ENCODE assay signal across 9 cellular contexts in the genomic region with DNA sequence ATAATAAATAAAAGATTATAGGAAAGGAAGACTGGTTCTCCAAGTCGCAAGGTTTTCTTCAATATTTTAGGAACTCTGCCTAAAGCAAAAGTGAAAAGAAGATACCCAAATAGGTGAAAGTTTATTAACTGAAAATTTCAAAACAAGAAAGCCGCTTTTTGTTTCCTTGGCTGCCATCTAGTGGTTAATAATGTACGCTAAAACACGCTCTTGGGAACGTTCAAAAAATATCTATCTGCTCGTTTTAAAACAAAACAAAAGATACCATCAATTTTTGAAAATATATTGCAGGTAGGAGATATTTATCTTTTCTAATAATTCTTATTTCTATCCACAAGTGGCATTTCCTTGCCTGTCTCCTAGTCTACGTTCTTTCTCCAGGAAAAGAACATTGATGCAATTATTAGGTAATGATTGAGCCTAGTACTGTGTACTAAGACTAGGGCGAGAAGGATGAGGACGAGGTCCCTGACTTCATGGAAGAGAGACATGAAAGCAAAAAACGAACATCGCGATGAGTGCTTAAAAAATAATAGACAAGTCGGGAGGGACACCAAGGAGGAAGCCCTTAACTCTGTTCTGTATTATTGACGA.
DNase-seq lines count a peak whose midpoint lies in the region; ATAC-seq, FAIRE-seq and TF ChIP-seq lines count a peak whose summit lies in the region.
"Had no signal": no experiment of that assay in that cellular context is flagged by ENCODE, and none has a peak within 500 bp of the region (broad histone marks: within the 10 kb centered on the region; RNA-seq: fewer than 3 reads in every experiment).

No MANE protein-coding gene starts in this region.

- no peaks in the 10 kb centered on the region for H3K9me3 Mint-ChIP-seq in osteocyte (ENCODE audit: unreplicated experiment)
- H3K9me3 Mint-ChIP-seq: stimulated activated naive CD8-positive, alpha-beta T cell treated with anti-CD3 and anti-CD28 coated beads, Interleukin-15, Interleukin-2, amounts not matched to agents 100 ng/mL and 50 ng/mL, for 24 hours had no signal

- no peak overlapping the region for H3K14ac ChIP-seq in H1 (ENCODE audit: insufficient read length)

- no peaks in the 10 kb centered on the region for H3K79me1 ChIP-seq in H1 (ENCODE audit: low read depth, low read length)

- in situ Hi-C loops in GM13976 (cut with MboI; ENCODE audit: low sequenced_read_pairs, unreplicated experiment) = loop anchor here (10.0 to 25.0 kb wide), 2 partner anchors 181 to 431 kb away; no protein-coding TSS in a partner anchor

- no peak overlapping the region for H3K9ac ChIP-seq in H1 (replicated peaks in 1 of 4; ENCODE audit: extremely low read depth in 1 of 4, low read depth in 3 of 4, low read length in 3 of 4)

- 48% methylated on average over 14 of the region's 14 CpGs; no CpG with 5 or more reads in 1 of the 2 experiments for WGBS in H1 (ENCODE audit: extremely low coverage in 1 of 2, insufficient coverage in 1 of 2, insufficient read length in 1 of 2, insufficient replicate concordance in 2 of 2, low coverage in 1 of 2, low lambda C conversion rate in 2 of 2, missing lambda C conversion rate in 1 of 2), 2 experiments

- no peaks in the 10 kb centered on the region; a peak in 1 of 8 replicates for H3K36me3 ChIP-seq in H1 (ENCODE audit: control insufficient read depth in 2 of 4, insufficient read depth in 4 of 4, low read length in 3 of 4)

- no peak overlapping the region for H3K4me3 ChIP-seq in AG04449 (ENCODE audit: low read depth, low read length)
- H3K4me3 ChIP-seq in H1 (ENCODE audit: extremely low read depth in 1 of 4, insufficient read depth in 2 of 4, low read depth in 3 of 4, low read length in 4 of 4) = no peak overlapping the region

- no peak for TF ChIP-seq POLR2A in H1 (IDR thresholded peaks at IDR 0.05; ENCODE audit: control extremely low read depth in 1 of 2, low read depth in 2 of 2, low read length in 2 of 2)

- TF ChIP-seq CTCF in AG04449 (IDR thresholded peaks at IDR 0.05; ENCODE audit: insufficient read depth, low read length, missing control alignments) = peak; percentile 33
- TF ChIP-seq CTCF in GM13976 (IDR thresholded peaks at IDR 0.05; ENCODE audit: borderline replicate concordance, control extremely low read depth, extremely low read depth, insufficient read depth, missing control alignments) = peak; percentile 32
- peak in 2 of 3 experiments; percentile 32 to 47; a peak in 2 of 4 replicates for TF ChIP-seq CTCF in H1 (IDR thresholded peaks at IDR 0.05; ENCODE audit: control extremely low read depth in 1 of 3, insufficient read depth in 1 of 3, low read depth in 1 of 3, low read length in 3 of 3)
- peak; percentile 86 for TF ChIP-seq CTCF in osteocyte (IDR thresholded peaks at IDR 0.05)

- H2AK5ac ChIP-seq in H1 (ENCODE audit: low read depth, low read length) = no peak overlapping the region

- H4K8ac ChIP-seq in H1 (ENCODE audit: extremely low read depth, insufficient read depth, low read length) = no peak overlapping the region

- H3K27me3 Mint-ChIP-seq in osteocyte (ENCODE audit: unreplicated experiment) = no peaks in the 10 kb centered on the region

- no peaks in the 10 kb centered on the region for H3K9me3 ChIP-seq in H1 (ENCODE audit: insufficient read depth in 2 of 2, low read depth in 1 of 2, low read length in 1 of 2)

- H2BK15ac ChIP-seq in H1 (ENCODE audit: low read length) = no peak overlapping the region

- no peaks in the 10 kb centered on the region for H4K20me1 ChIP-seq in H1 (replicated peaks in 1 of 2; ENCODE audit: control insufficient read depth in 1 of 2, insufficient read depth in 2 of 2, low read length in 2 of 2)

- no peak overlapping the region for H3K27ac ChIP-seq in H1 (ENCODE audit: low read depth, low read length)

- H2BK120ac ChIP-seq in H1 (replicated peaks; ENCODE audit: low read depth, low read length) = no peak overlapping the region

- H3K36me3 Mint-ChIP-seq in osteocyte (ENCODE audit: unreplicated experiment) = no peaks in the 10 kb centered on the region

- H3K56ac ChIP-seq in H1 (replicated peaks; ENCODE audit: insufficient read length, low read depth, low read length) = no peak overlapping the region

- H3K4ac ChIP-seq in H1 (replicated peaks; ENCODE audit: insufficient read length, low read depth, low read length) = no peak overlapping the region

- H3K27me3 ChIP-seq in H1 (replicated peaks in 1 of 4; ENCODE audit: control insufficient read depth in 3 of 4, extremely low read depth in 1 of 4, insufficient read depth in 3 of 4, low read length in 3 of 4) = no peaks in the 10 kb centered on the region

- peaks cover 19% of the 10 kb centered on the region for H3K4me1 Mint-ChIP-seq in osteocyte (ENCODE audit: unreplicated experiment)

- POLR2A ChIA-PET in AG04449 (lab: Yijun Ruan, JAX) (no interaction called here), H1 (lab: Charles Lee; ENCODE audit: partially characterized antibody) (no interaction called here)

- no peaks in the 10 kb centered on the region for H3K79me2 ChIP-seq in H1 (ENCODE audit: control insufficient read depth in 1 of 2, insufficient read depth in 2 of 2, low read length in 2 of 2)

- H3K23ac ChIP-seq in H1 (ENCODE audit: insufficient read length) = no peak overlapping the region

- DNase-seq in AG04449 (ENCODE audit: low read depth, low spot score) (peak; percentile 4), GM13976 (ENCODE audit: low spot score) (peak; percentile 23), NCI-H748 treated with DMSO at 0.1 percent for 48 hours (lab: John Stamatoyannopoulos, UW) (peak; percentile 59), H1 (ENCODE audit: low read depth in 1 of 2, low spot score in 2 of 2) (no peak), osteocyte (ENCODE audit: extremely low spot score, unreplicated experiment) (no peak)
- DNase-seq in activated CD4-positive, alpha-beta T cell treated with anti-CD3 and anti-CD28 coated beads, Interleukin-2, amount 50 U/mL, for 48 hours = no peak

- no peak overlapping the region for H2AFZ ChIP-seq in H1 (ENCODE audit: low read length)

- H3K4me3 Mint-ChIP-seq in osteocyte (ENCODE audit: unreplicated experiment) = no peak overlapping the region
- H3K4me3 Mint-ChIP-seq: stimulated activated naive CD8-positive, alpha-beta T cell treated with anti-CD3 and anti-CD28 coated beads, Interleukin-15, Interleukin-2, amounts not matched to agents 100 ng/mL and 50 ng/mL, for 24 hours had no signal

- CTCF ChIA-PET in AG04449 (lab: Yijun Ruan, JAX) (interaction anchor here (1.2 to 6.9 kb wide), 6 partner anchors 28 to 182 kb away, joined by 3 to 144 read pairs (median 47); no protein-coding TSS in a partner anchor), H1 (lab: Charles Lee; ENCODE audit: partially characterized antibody) (interaction anchor here (1.0 to 5.4 kb wide), 9 partner anchors 11 to 181 kb away, joined by 3 to 53 read pairs (median 4); no protein-coding TSS in a partner anchor)

- TF ChIP-seq RAD21 in H1 (IDR thresholded peaks at IDR 0.05 in 1 of 2, conservative IDR thresholded peaks at IDR 0.05 in 1 of 2; ENCODE audit: low read depth in 2 of 2, low read length in 2 of 2) = peak; percentile 71 to 76

- ATAC-seq in GM21737 (IDR thresholded peaks at IDR 0.05; ENCODE audit: unreplicated experiment) = no peak
- ATAC-seq in GM21423 (IDR thresholded peaks at IDR 0.05; ENCODE audit: unreplicated experiment) = no peak

- H3K4me2 ChIP-seq in H1 (ENCODE audit: insufficient read depth in 1 of 2, low read depth in 2 of 2, low read length in 2 of 2) = no peak overlapping the region

- FAIRE-seq in H1 (lab: Jason Lieb, UNC) = peak; percentile 68

- no peak overlapping the region for H4K91ac ChIP-seq in H1 (replicated peaks; ENCODE audit: insufficient read length, low read length)

- no peaks in the 10 kb centered on the region for H3K23me2 ChIP-seq in H1 (ENCODE audit: low read depth, low read length)

- H4K5ac ChIP-seq in H1 (ENCODE audit: insufficient read length, low read depth, low read length) = no peak overlapping the region

- no peak overlapping the region for H3K18ac ChIP-seq in H1 (ENCODE audit: extremely low read depth, low read length)

- no peak for TF ChIP-seq EP300 in H1 (IDR thresholded peaks at IDR 0.05; ENCODE audit: borderline replicate concordance in 1 of 2, low read depth in 2 of 2, low read length in 2 of 2)

- H2BK20ac ChIP-seq in H1 (ENCODE audit: low read length) = no peak overlapping the region

- H3K27ac Mint-ChIP-seq in osteocyte (ENCODE audit: unreplicated experiment) = no peak overlapping the region
- H3K27ac Mint-ChIP-seq: stimulated activated naive CD8-positive, alpha-beta T cell treated with anti-CD3 and anti-CD28 coated beads, Interleukin-15, Interleukin-2, amounts not matched to agents 100 ng/mL and 50 ng/mL, for 24 hours had no signal

- H2BK12ac ChIP-seq in H1 (ENCODE audit: low read depth, low read length) = no peak overlapping the region

- no peaks in the 10 kb centered on the region; a peak in 4 of 7 replicates for H3K4me1 ChIP-seq in H1 (replicated peaks in 1 of 4; ENCODE audit: control insufficient read depth in 3 of 4, insufficient read depth in 4 of 4, low read length in 3 of 4)

- no peak overlapping the region for H2BK5ac ChIP-seq in H1 (ENCODE audit: low read depth, low read length)

TF ChIP-seq in H1, 55 proteins besides CTCF, POLR2A, EP300 and RAD21:
- TF ChIP-seq KDM5A (IDR thresholded peaks at IDR 0.05; ENCODE audit: low read length) (no peak), SIRT6 (IDR thresholded peaks at IDR 0.05; ENCODE audit: low read length) (no peak), PHF8 (conservative IDR thresholded peaks at IDR 0.05; ENCODE audit: low read depth, low read length) (no peak), SIX5 (IDR thresholded peaks at IDR 0.05; ENCODE audit: low read depth, low read length) (no peak), SP1 (IDR thresholded peaks at IDR 0.05; ENCODE audit: low read depth, low read length) (no peak), CBX8 (IDR thresholded peaks at IDR 0.05; ENCODE audit: borderline replicate concordance, low read depth, low read length) (no peak), KDM4A (IDR thresholded peaks at IDR 0.05; ENCODE audit: low read depth, low read length, severe bottlenecking) (no peak), BACH1 (IDR thresholded peaks at IDR 0.05; ENCODE audit: low read length) (no peak), SAP30 (IDR thresholded peaks at IDR 0.05; ENCODE audit: insufficient read depth, insufficient replicate concordance, low read length) (no peak), CEBPB (IDR thresholded peaks at IDR 0.05; ENCODE audit: low read depth, low read length) (no peak)

Comparison
In these comparisons a context has a peak if more than half of its experiments do, and no peak if none do; other contexts are left out.
1. DNase-seq: peak in AG04449 (single experiment), GM13976 (single experiment) and NCI-H748 treated with DMSO at 0.1 percent for 48 hours (single experiment); none in H1 (0 of 2), osteocyte (single experiment) and activated CD4-positive, alpha-beta T cell treated with anti-CD3 and anti-CD28 coated beads, Interleukin-2, amount 50 U/mL, for 48 hours (0 of 2).
2. CTCF ChIP-seq: peak in every context shown above with its lines; median percentile 86 in osteocyte; 40 in H1; 33 in AG04449; 32 in GM13976.